8 cellular contexts compared by ENCODE assay signal in the genomic region with DNA sequence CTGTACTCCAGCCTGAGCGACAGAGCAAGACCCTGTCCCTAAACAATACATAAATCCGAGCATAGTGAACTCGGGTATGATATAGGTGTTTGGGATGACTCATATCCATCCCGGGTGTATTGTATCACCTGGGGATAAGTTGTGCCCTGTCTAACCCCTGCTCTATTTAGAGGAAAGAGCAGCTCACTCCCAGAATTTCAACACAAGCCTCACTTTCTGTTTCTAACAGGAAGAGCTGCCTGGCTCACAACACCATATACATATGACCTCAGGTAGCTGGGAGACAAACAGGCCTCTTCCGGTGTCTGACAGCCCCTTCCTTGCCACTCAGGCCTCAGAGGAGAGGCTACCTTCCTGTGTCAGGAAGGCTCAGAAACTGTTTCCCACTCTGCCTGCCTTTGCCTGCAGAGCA. TPM values are rescaled to one million over a fixed set of nuclear protein-coding genes. Genes with fewer than 3 reads are reported as not detected.
DNase-seq lines count a peak whose midpoint lies in the region; ATAC-seq, FAIRE-seq and TF ChIP-seq lines count a peak whose summit lies in the region.

No MANE protein-coding gene starts in this region.

- peak in 4 of 6 experiments; percentile 13 to 48 (median 42) for DNase-seq in stimulated activated naive CD4-positive, alpha-beta T cell (lab: John Stamatoyannopoulos, UW)
- DNase-seq in stimulated activated naive CD4-positive, alpha-beta T cell treated with Interleukin-2 at 50 U/mL for 16 hours (lab: John Stamatoyannopoulos, UW): no peak
- DNase-seq in NB4 (ENCODE audit: low read depth) (peak; percentile 51), astrocyte (ENCODE audit: low read depth) (no peak), globus pallidus (ENCODE audit: low spot score) (no peak), COLO829 (ENCODE audit: low spot score) (no peak)

- H3K9me3 ChIP-seq in astrocyte (ENCODE audit: insufficient read depth, low read depth, low read length): no peaks in the 10 kb centered on the region
- H3K9me3 ChIP-seq in mucosa of rectum (ENCODE audit: control insufficient read depth in 2 of 2, low read length in 2 of 2): no peaks in the 10 kb centered on the region

- H3K36me3 Mint-ChIP-seq in astrocyte (ENCODE audit: low read depth, unreplicated experiment): peaks cover 11% of the 10 kb centered on the region

- no peaks in the 10 kb centered on the region for H3K27me3 Mint-ChIP-seq in astrocyte (ENCODE audit: low read depth, unreplicated experiment)

- no peak overlapping the region for H3K4me2 ChIP-seq in astrocyte (ENCODE audit: low read length)

- no peaks in the 10 kb centered on the region for H3K79me2 ChIP-seq in astrocyte (ENCODE audit: insufficient read depth, low read length)

- H3K27me3 ChIP-seq in astrocyte (ENCODE audit: insufficient read depth, low read length) (no peaks in the 10 kb centered on the region), mucosa of rectum (ENCODE audit: control insufficient read depth in 2 of 2, insufficient read depth in 2 of 2, low read length in 2 of 2) (no peaks in the 10 kb centered on the region)

- H3K27ac ChIP-seq in astrocyte (ENCODE audit: low read depth, low read length): no peak overlapping the region
- peak overlapping the region; percentile 62 to 83 for H3K27ac ChIP-seq in mucosa of rectum (ENCODE audit: low read depth in 2 of 2, low read length in 2 of 2)

- no peaks in the 10 kb centered on the region for H3K36me3 ChIP-seq in astrocyte (ENCODE audit: insufficient read depth, low read length)
- H3K36me3 ChIP-seq in mucosa of rectum (ENCODE audit: control insufficient read depth in 2 of 2, insufficient read depth in 2 of 2, low read length in 2 of 2): no peaks in the 10 kb centered on the region

- H3K4me1 Mint-ChIP-seq in astrocyte (ENCODE audit: low read depth, unreplicated experiment): peaks cover 54% of the 10 kb centered on the region

- H4K20me1 ChIP-seq in astrocyte (ENCODE audit: insufficient read depth, low read length): no peaks in the 10 kb centered on the region

- H3K9me3 Mint-ChIP-seq in astrocyte (ENCODE audit: unreplicated experiment): no peaks in the 10 kb centered on the region

- TF ChIP-seq POLR2A in NB4 (IDR thresholded peaks at IDR 0.05; ENCODE audit: extremely low read depth, insufficient read length): no peak

- H3K9ac ChIP-seq in astrocyte (ENCODE audit: low read length) (no peak overlapping the region), mucosa of rectum (ENCODE audit: low read depth in 1 of 2, low read length in 2 of 2) (peak overlapping the region; percentile 2 to 26)

- no peak for FAIRE-seq in astrocyte (lab: Jason Lieb, UNC)

- H3K4me1 ChIP-seq in astrocyte (ENCODE audit: insufficient read depth, low read length): peaks cover 14% of the 10 kb centered on the region
- H3K4me1 ChIP-seq in mucosa of rectum (ENCODE audit: control insufficient read depth in 2 of 2, insufficient read depth in 2 of 2, low read length in 2 of 2): peaks cover 8 to 13% of the 10 kb centered on the region in 2 donors

- peak overlapping the region; percentile 75 for H3K27ac Mint-ChIP-seq in astrocyte (ENCODE audit: unreplicated experiment)

- H3K4me3 ChIP-seq in NB4 (ENCODE audit: low read depth, low read length) (no peak overlapping the region), astrocyte (ENCODE audit: insufficient read depth, low read depth, low read length) (no peak overlapping the region), mucosa of rectum (ENCODE audit: low read length in 2 of 2) (no peak overlapping the region)

- TF ChIP-seq CTCF in NB4 (IDR thresholded peaks at IDR 0.05; ENCODE audit: low read depth, low read length): no peak
- TF ChIP-seq CTCF in astrocyte (IDR thresholded peaks at IDR 0.05; ENCODE audit: insufficient read depth, low read depth, low read length): no peak

- ATAC-seq in HG02870 (IDR thresholded peaks at IDR 0.05; ENCODE audit: unreplicated experiment): no peak

- no peak overlapping the region for H2AFZ ChIP-seq in astrocyte (ENCODE audit: low read depth, low read length)

- H3K4me3 Mint-ChIP-seq in astrocyte (ENCODE audit: unreplicated experiment): no peak overlapping the region

RNA-seq across cellular contexts. Expression of a gene that starts 9.9 kb away (rescaled TPM):
- 124 and 131 TPM in 2 replicates for total RNA-seq in astrocyte

RNA-seq across cellular contexts. Expression of a gene that starts 47.0 kb away (rescaled TPM):
- 294 and 323 TPM in 2 replicates for total RNA-seq in astrocyte

RNA-seq across cellular contexts. Expression of a gene that starts 52.1 kb away (rescaled TPM):
- total RNA-seq in astrocyte: 19.9 and 21.5 TPM in 2 replicates

RNA-seq across cellular contexts. Expression of a gene that starts 57.2 kb away (rescaled TPM):
- total RNA-seq in astrocyte: not detected in 2 replicates

RNA-seq across cellular contexts. Expression of a gene that starts 57.3 kb away (rescaled TPM):
- total RNA-seq in astrocyte: 129 and 149 TPM in 2 replicates

Comparison
In these comparisons a context has a peak if more than half of its experiments do, and no peak if none do; other contexts are left out.
1. DNase-seq: peak in stimulated activated naive CD4-positive, alpha-beta T cell (4 of 6) and NB4 (single experiment); none in stimulated activated naive CD4-positive, alpha-beta T cell treated with Interleukin-2 at 50 U/mL for 16 hours (single experiment), astrocyte (single experiment), globus pallidus (single experiment) and COLO829 (single experiment).